In genomic region chr17:7841309-7841621, GRCh38 we compare ENCODE assay signal across 8 cellular contexts. TPM values are rescaled to one million over a fixed set of nuclear protein-coding genes. Genes with fewer than 3 reads are reported as not detected.
DNase-seq lines count a peak whose midpoint lies in the region; ATAC-seq and TF ChIP-seq lines count a peak whose summit lies in the region.

No MANE protein-coding gene starts in this region.

- DNase-seq in Calu3 (no peak), LNCaP clone FGC (ENCODE audit: low read depth) (no peak), ascending aorta (ENCODE audit: low spot score in 2 of 2) (no peak), lower lobe of right lung (no peak), upper lobe of right lung (no peak), COR-L47 (lab: John Stamatoyannopoulos, UW) (no peak), OCI-M2 (lab: John Stamatoyannopoulos, UW; ENCODE audit: unreplicated experiment) (no peak)

- CTCF ChIA-PET in Calu3 (lab: Charles Lee): interaction anchor here (1.1 kb wide), 1 partner anchor 8 kb away, joined by 3 read pairs; no protein-coding TSS in a partner anchor

- peaks cover 48% of the 10 kb centered on the region for H3K4me1 Mint-ChIP-seq in Calu3 (ENCODE audit: low read depth, unreplicated experiment)

- H3K36me3 ChIP-seq in ascending aorta (peaks cover under 1 to 4% of the 10 kb centered on the region in 2 donors), lower lobe of right lung (peaks cover 21% of the 10 kb centered on the region), upper lobe of right lung (peaks cover 15% of the 10 kb centered on the region)

- H3K27me3 ChIP-seq in ascending aorta (no peaks in the 10 kb centered on the region), lower lobe of right lung (ENCODE audit: low read depth) (no peaks in the 10 kb centered on the region), upper lobe of right lung (no peaks in the 10 kb centered on the region)

- peak overlapping the region; percentile 97 for H3K27ac Mint-ChIP-seq in Calu3 (ENCODE audit: unreplicated experiment)

- no TSS peak for BruUV-seq in Calu3 (replicated peaks; lab: Mats Ljungman, UMichigan)

- intact Hi-C loops in Calu3 (cut with micrococcal nuclease; ENCODE audit: unreplicated experiment): no loop called here
- intact Hi-C loops in ascending aorta (cut with DNase I): loop anchor here (5.0 to 10.0 kb wide), 5 partner anchors 226 to 826 kb away; partner anchors contain the start of genes FXR2, KCTD11, PHF23 and RNASEK
- intact Hi-C loops in lower lobe of right lung (cut with DNase I): no loop called here
- intact Hi-C loops in upper lobe of right lung (cut with DNase I): no loop called here

- no peaks in the 10 kb centered on the region for H3K27me3 Mint-ChIP-seq in Calu3 (ENCODE audit: unreplicated experiment)

- H3K9me3 ChIP-seq in ascending aorta: no peaks in the 10 kb centered on the region
- H3K9me3 ChIP-seq in lower lobe of right lung: no peaks in the 10 kb centered on the region
- H3K9me3 ChIP-seq in upper lobe of right lung: no peaks in the 10 kb centered on the region

- peaks cover 92% of the 10 kb centered on the region for H3K36me3 Mint-ChIP-seq in Calu3 (ENCODE audit: insufficient read depth, unreplicated experiment)

- H3K4me3 ChIP-seq in LNCaP clone FGC (ENCODE audit: low read depth, low read length) (peak overlapping the region; percentile 88), ascending aorta (peak overlapping the region; percentile 80 to 88), lower lobe of right lung (peak overlapping the region; percentile 79), upper lobe of right lung (peak overlapping the region; percentile 90)

- H3K4me3 Mint-ChIP-seq in Calu3 (ENCODE audit: low read depth, unreplicated experiment): peak overlapping the region; percentile 96

- H3K4me1 ChIP-seq in ascending aorta: peaks cover 14 to 40% of the 10 kb centered on the region in 2 donors
- peaks cover 57% of the 10 kb centered on the region for H3K4me1 ChIP-seq in lower lobe of right lung
- peaks cover 57% of the 10 kb centered on the region for H3K4me1 ChIP-seq in upper lobe of right lung

- no peaks in the 10 kb centered on the region for H3K9me3 Mint-ChIP-seq in Calu3 (ENCODE audit: low read depth, unreplicated experiment)

- H3K27ac ChIP-seq in ascending aorta (peak overlapping the region; percentile 97 to 99), lower lobe of right lung (peak overlapping the region; percentile 99), upper lobe of right lung (peak overlapping the region; percentile 97)

- no peak for TF ChIP-seq CTCF in Calu3 (IDR thresholded peaks at IDR 0.05; ENCODE audit: unreplicated experiment)
- TF ChIP-seq CTCF in LNCaP clone FGC (IDR thresholded peaks at IDR 0.05; ENCODE audit: control insufficient read depth, extremely low read depth, insufficient read depth): no peak
- TF ChIP-seq CTCF in ascending aorta (IDR thresholded peaks at IDR 0.05): no peak
- TF ChIP-seq CTCF in lower lobe of right lung (IDR thresholded peaks at IDR 0.05): no peak
- no peak for TF ChIP-seq CTCF in upper lobe of right lung (IDR thresholded peaks at IDR 0.05)

- ATAC-seq in lower lobe of right lung (no peak), upper lobe of right lung (no peak), HG02852 (IDR thresholded peaks at IDR 0.05; ENCODE audit: unreplicated experiment) (no peak)

RNA-seq across cellular contexts. Expression of gene KDM6B, which starts 7.2 kb away (rescaled TPM):
- total RNA-seq in Calu3 (2022) (29.0 and 37.3 TPM in 2 replicates), ascending aorta (20.0 TPM), lower lobe of right lung (46.1 TPM), upper lobe of right lung (48.3 TPM)

RNA-seq across cellular contexts. Expression of gene TMEM88, which starts 13.6 kb away (rescaled TPM):
- total RNA-seq in Calu3 (2022): 2.9 and 3.6 TPM in 2 replicates
- total RNA-seq in ascending aorta: 223 TPM
- total RNA-seq in lower lobe of right lung: 12.0 TPM
- total RNA-seq in upper lobe of right lung: 10.7 TPM

RNA-seq across cellular contexts. Expression of gene NAA38, which starts 16.1 kb away (rescaled TPM):
- total RNA-seq in Calu3 (2022): 36.3 and 36.6 TPM in 2 replicates
- total RNA-seq in ascending aorta: 59.0 TPM
- 61.5 TPM for total RNA-seq in lower lobe of right lung
- total RNA-seq in upper lobe of right lung: 58.7 TPM

RNA-seq across cellular contexts. Expression of gene CYB5D1, which starts 16.5 kb away (rescaled TPM):
- total RNA-seq in Calu3 (2022) (8.0 and 8.4 TPM in 2 replicates), ascending aorta (0.21 TPM), lower lobe of right lung (12.6 TPM), upper lobe of right lung (7.2 TPM)

RNA-seq across cellular contexts. Expression of gene CHD3, which starts 47.3 kb away (rescaled TPM):
- total RNA-seq in Calu3 (2022): 108 and 116 TPM in 2 replicates
- total RNA-seq in ascending aorta: 102 TPM
- 77.9 TPM for total RNA-seq in lower lobe of right lung
- total RNA-seq in upper lobe of right lung: 93.0 TPM

Comparison
In these comparisons a context has a peak if more than half of its experiments do, and no peak if none do; other contexts are left out.
1. RNA of gene TMEM88, which starts 13.6 kb away (total RNA-seq): 223 TPM in ascending aorta (single experiment); 12.0 TPM in lower lobe of right lung (single experiment), 10.7 TPM in upper lobe of right lung (single experiment) and 2.9 to 3.6 TPM in Calu3; every median in the first group is over 10 times any median in the second.
2. Peak in every context shown above with its lines, with median percentiles within 50 percentile points of each other: H3K4me3 ChIP-seq and H3K27ac ChIP-seq.